18 cellular contexts compared by ENCODE assay signal in the genomic region with DNA sequence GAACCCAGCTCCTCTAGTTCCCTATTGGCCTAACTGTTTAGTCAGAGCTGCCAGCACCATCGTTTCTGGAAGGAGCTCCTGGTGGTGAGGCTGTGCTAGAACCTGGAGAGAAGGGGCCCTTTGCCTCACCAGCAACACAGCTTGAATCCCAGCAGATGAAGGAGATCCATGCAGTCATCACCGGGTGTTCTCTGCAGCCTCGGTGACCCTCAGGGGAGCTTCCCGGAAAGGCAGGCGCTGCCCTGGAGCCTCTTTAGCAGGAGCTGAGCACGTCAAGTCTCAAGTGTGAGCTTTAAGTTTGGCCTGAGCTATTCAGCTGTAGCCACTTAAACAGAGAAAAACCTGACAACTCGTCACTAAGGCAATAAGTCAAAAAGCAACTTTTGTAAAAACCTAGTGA.
"Had no signal": no experiment of that assay in that cellular context is flagged by ENCODE, and none has a peak within 500 bp of the region (broad histone marks: within the 10 kb centered on the region; RNA-seq: fewer than 3 reads in every experiment).

No MANE protein-coding gene starts in this region.

- H3K4me3 Mint-ChIP-seq: activated naive CD8-positive, alpha-beta T cell; brain; central memory CD8-positive, alpha-beta T cell; naive B cell; neural progenitor cell; stimulated activated naive CD8-positive, alpha-beta T cell treated with anti-CD3 and anti-CD28 coated beads, Interleukin-15, amount 100 ng/mL, for 72 hours had no signal

- H3K36me3 Mint-ChIP-seq: activated naive CD8-positive, alpha-beta T cell; brain; naive B cell; neural progenitor cell had no signal

- H3K9me3 Mint-ChIP-seq: brain; central memory CD8-positive, alpha-beta T cell; stimulated activated naive CD8-positive, alpha-beta T cell treated with anti-CD3 and anti-CD28 coated beads, Interleukin-15, amount 100 ng/mL, for 72 hours had no signal

- H3K27ac Mint-ChIP-seq: naive B cell, neural progenitor cell had no signal

- H3K9me3 ChIP-seq: spleen had no signal

- H3K9ac ChIP-seq: neural progenitor cell had no signal

- H3K36me3 ChIP-seq: neural progenitor cell, spleen had no signal

- H3K4me3 ChIP-seq: lung, neural progenitor cell, spleen had no signal

- ATAC-seq: activated CD4-positive, CD25-positive, alpha-beta regulatory T cell treated with anti-CD3 and anti-CD28 coated beads, Interleukin-2, amount 50 U/mL, for 24 hours; SK-N-SH treated with all-trans-retinoic acid at 6 μM for 48 hours; stimulated activated naive CD8-positive, alpha-beta T cell treated with anti-CD3 and anti-CD28 coated beads, Interleukin-15, amount 100 ng/mL, for 72 hours had no signal

- DNase-seq: activated CD4-positive, alpha-beta T cell treated with anti-CD3 and anti-CD28 coated beads, Interleukin-2, amount 50 U/mL, for 1 hour; activated CD8-positive, alpha-beta memory T cell treated with anti-CD3 and anti-CD28 coated beads for 24 hours; activated gamma-delta T cell treated with Interleukin-2 at 50 U/mL for 16 hours; amygdala; cortex of kidney; effector memory CD4-positive, alpha-beta T cell; naive B cell; spleen; stimulated activated naive CD8-positive, alpha-beta T cell treated with anti-CD3 and anti-CD28 coated beads, Interleukin-15, amount 100 ng/mL, for 72 hours; T-helper 1 cell; T1000 had no signal

- H2AFZ ChIP-seq: neural progenitor cell had no signal

- H3K27me3 ChIP-seq: neural progenitor cell had no signal

- H3K4me1 ChIP-seq: neural progenitor cell, spleen had no signal

- H3K4me2 ChIP-seq: neural progenitor cell had no signal

- H3K27ac ChIP-seq: neural progenitor cell, spleen had no signal
